8 cellular contexts compared by ENCODE assay signal in genomic region chr5:181261320-181262085, GRCh38. TPM values are rescaled to one million over a fixed set of nuclear protein-coding genes. Genes with fewer than 3 reads are reported as not detected.
DNase-seq lines count a peak whose midpoint lies in the region; ATAC-seq and TF ChIP-seq lines count a peak whose summit lies in the region.

No MANE protein-coding gene starts in this region.

- no peak for TF ChIP-seq CTCF in epithelial cell of esophagus (IDR thresholded peaks at IDR 0.05; ENCODE audit: insufficient read depth, low read depth, low read length, missing control alignments)

- POLR2A ChIA-PET in activated CD4-positive, alpha-beta memory T cell treated with anti-CD3 and anti-CD28 coated beads, Interleukin-2, amount 10 ng/mL, durations not matched to agents 7 days and 5 days (lab: Charles Lee), result interaction anchor here (1.0 to 30.9 kb wide), 14 partner anchors 24 to 458 kb away, joined by 3 to 1091 read pairs (median 14); partner anchors contain the start of genes RACK1, TRIM41 and TRIM7

- peak overlapping the region; percentile 94 for H3K4me3 Mint-ChIP-seq in activated CD4-positive, alpha-beta memory T cell treated with anti-CD3 and anti-CD28 coated beads, Interleukin-2, amount 10 ng/mL, durations not matched to agents 7 days and 5 days
- H3K4me3 Mint-ChIP-seq in stimulated activated naive B cell treated with anti-CD40 and anti-IgM and Interleukin-4, amounts not matched to agents 10 μg/mL and 1 μg/mL and 100 μg/mL, for 72 hours, result peak overlapping the region; percentile 93 to 99

- DNase-seq in AG08396 (ENCODE audit: low spot score), result peak; percentile 71
- peak; percentile 82 for DNase-seq in activated CD4-positive, alpha-beta memory T cell treated with anti-CD3 and anti-CD28 coated beads, Interleukin-2, amount 10 ng/mL, durations not matched to agents 7 days and 5 days
- DNase-seq in epithelial cell of esophagus (ENCODE audit: low read depth), result peak; percentile 63
- peak; percentile 79 for DNase-seq in myocyte (ENCODE audit: low read depth)
- peak; percentile 75 for DNase-seq in stimulated activated naive B cell treated with anti-CD40 and anti-IgM and Interleukin-4, amounts not matched to agents 10 μg/mL and 1 μg/mL and 100 μg/mL, for 72 hours
- no peak for DNase-seq in NCI-H2171 (lab: John Stamatoyannopoulos, UW)

- H3K9me3 Mint-ChIP-seq in activated CD4-positive, alpha-beta memory T cell treated with anti-CD3 and anti-CD28 coated beads, Interleukin-2, amount 10 ng/mL, durations not matched to agents 7 days and 5 days, result no peaks in the 10 kb centered on the region
- no peaks in the 10 kb centered on the region for H3K9me3 Mint-ChIP-seq in stimulated activated naive B cell treated with anti-CD40 and anti-IgM and Interleukin-4, amounts not matched to agents 10 μg/mL and 1 μg/mL and 100 μg/mL, for 72 hours

- CTCF ChIA-PET in activated CD4-positive, alpha-beta memory T cell treated with anti-CD3 and anti-CD28 coated beads, Interleukin-2, amount 10 ng/mL, durations not matched to agents 7 days and 5 days (lab: Charles Lee), result interaction anchor here (0.8 to 4.0 kb wide), 7 partner anchors 10 to 77 kb away, joined by 3 to 21 read pairs (median 4); partner anchors contain the start of genes RACK1 and TRIM41

- peak; percentile 65 for ATAC-seq in GM19395 (IDR thresholded peaks at IDR 0.05; ENCODE audit: unreplicated experiment)
- peak; percentile 26 for ATAC-seq in HG03558 (IDR thresholded peaks at IDR 0.05; ENCODE audit: extremely low read depth, unreplicated experiment)
- peak; percentile 65 to 71 for ATAC-seq in stimulated activated naive B cell treated with anti-CD40 and anti-IgM and Interleukin-4, amounts not matched to agents 10 μg/mL and 1 μg/mL and 100 μg/mL, for 72 hours (replicated peaks)

- peaks cover 34% of the 10 kb centered on the region for H3K4me1 Mint-ChIP-seq in activated CD4-positive, alpha-beta memory T cell treated with anti-CD3 and anti-CD28 coated beads, Interleukin-2, amount 10 ng/mL, durations not matched to agents 7 days and 5 days
- H3K4me1 Mint-ChIP-seq in stimulated activated naive B cell treated with anti-CD40 and anti-IgM and Interleukin-4, amounts not matched to agents 10 μg/mL and 1 μg/mL and 100 μg/mL, for 72 hours, result peaks cover 28 to 37% of the 10 kb centered on the region in 2 donors

- H3K27me3 Mint-ChIP-seq in activated CD4-positive, alpha-beta memory T cell treated with anti-CD3 and anti-CD28 coated beads, Interleukin-2, amount 10 ng/mL, durations not matched to agents 7 days and 5 days, result no peaks in the 10 kb centered on the region
- H3K27me3 Mint-ChIP-seq in stimulated activated naive B cell treated with anti-CD40 and anti-IgM and Interleukin-4, amounts not matched to agents 10 μg/mL and 1 μg/mL and 100 μg/mL, for 72 hours, result no peaks in the 10 kb centered on the region

- peak overlapping the region; percentile 89 for H3K27ac Mint-ChIP-seq in activated CD4-positive, alpha-beta memory T cell treated with anti-CD3 and anti-CD28 coated beads, Interleukin-2, amount 10 ng/mL, durations not matched to agents 7 days and 5 days
- peak overlapping the region; percentile 99 for H3K27ac Mint-ChIP-seq in stimulated activated naive B cell treated with anti-CD40 and anti-IgM and Interleukin-4, amounts not matched to agents 10 μg/mL and 1 μg/mL and 100 μg/mL, for 72 hours

- H3K4me3 ChIP-seq in epithelial cell of esophagus (ENCODE audit: low read length), result peak overlapping the region; percentile 96

- H3K36me3 Mint-ChIP-seq in activated CD4-positive, alpha-beta memory T cell treated with anti-CD3 and anti-CD28 coated beads, Interleukin-2, amount 10 ng/mL, durations not matched to agents 7 days and 5 days (ENCODE audit: low read depth), result peaks cover 26% of the 10 kb centered on the region
- H3K36me3 Mint-ChIP-seq in stimulated activated naive B cell treated with anti-CD40 and anti-IgM and Interleukin-4, amounts not matched to agents 10 μg/mL and 1 μg/mL and 100 μg/mL, for 72 hours, result peaks cover 8 to 34% of the 10 kb centered on the region in 2 donors

RNA-seq across cellular contexts. Expression of gene TRIM52, which starts 0.6 kb away (rescaled TPM):
- total RNA-seq in activated CD4-positive, alpha-beta memory T cell treated with anti-CD3 and anti-CD28 coated beads, Interleukin-2, amount 10 ng/mL, durations not matched to agents 7 days and 5 days, result 10 to 100 TPM; 24.0 to 24.2 TPM
- 4.3 and 8.0 TPM in 2 replicates for total RNA-seq in myocyte
- 9.4 TPM for polyA plus RNA-seq in myocyte (2012)

RNA-seq across cellular contexts. Expression of gene RACK1, which starts 17.8 kb away (rescaled TPM):
- 1,000 to 10,000 TPM; 1,749 to 1,772 TPM for total RNA-seq in activated CD4-positive, alpha-beta memory T cell treated with anti-CD3 and anti-CD28 coated beads, Interleukin-2, amount 10 ng/mL, durations not matched to agents 7 days and 5 days
- 2,741 and 2,769 TPM in 2 replicates for total RNA-seq in myocyte
- polyA plus RNA-seq in myocyte (2012), result 2,253 TPM

RNA-seq across cellular contexts. Expression of gene TRIM41, which starts 38.4 kb away (rescaled TPM):
- 10 to 100 TPM; 42.4 to 43.7 TPM for total RNA-seq in activated CD4-positive, alpha-beta memory T cell treated with anti-CD3 and anti-CD28 coated beads, Interleukin-2, amount 10 ng/mL, durations not matched to agents 7 days and 5 days
- 13.4 and 13.8 TPM in 2 replicates for total RNA-seq in myocyte
- 37.3 TPM for polyA plus RNA-seq in myocyte (2012)

RNA-seq across cellular contexts. Expression of gene TRIM7, which starts 56.5 kb away (rescaled TPM):
- total RNA-seq in activated CD4-positive, alpha-beta memory T cell treated with anti-CD3 and anti-CD28 coated beads, Interleukin-2, amount 10 ng/mL, durations not matched to agents 7 days and 5 days, result 1 to 10 TPM; 1.9 to 2.0 TPM
- total RNA-seq in myocyte, result 8.9 and 18.8 TPM in 2 replicates
- polyA plus RNA-seq in myocyte (2012), result 0.96 TPM
